20 cellular contexts compared by ENCODE assay signal in genomic region chr16:75997606-75998005, GRCh38.
DNase-seq lines count a peak whose midpoint lies in the region; ATAC-seq and TF ChIP-seq lines count a peak whose summit lies in the region.
"Had no signal": no experiment of that assay in that cellular context is flagged by ENCODE, and none has a peak within 500 bp of the region (broad histone marks: within the 10 kb centered on the region; RNA-seq: fewer than 3 reads in every experiment).

No MANE protein-coding gene starts in this region.

- H3F3A ChIP-seq in GM23248 (ENCODE audit: insufficient read depth): no peaks in the 10 kb centered on the region

- H3K4me2 ChIP-seq in GM23248 (ENCODE audit: unreplicated experiment): no peak overlapping the region
- H3K4me2 ChIP-seq: BLaER1 had no signal

- H3K4me1 ChIP-seq in breast epithelium (no peaks in the 10 kb centered on the region), RWPE2 (ENCODE audit: insufficient read depth, poor library complexity, severe bottlenecking) (peaks cover 17% of the 10 kb centered on the region), GM23248 (ENCODE audit: insufficient read depth) (no peaks in the 10 kb centered on the region)
- H3K4me1 ChIP-seq: BLaER1, Caco-2, HAP-1 had no signal

- no peaks in the 10 kb centered on the region for H3K9me2 ChIP-seq in GM23248 (ENCODE audit: insufficient read depth)

- H3K27ac ChIP-seq in breast epithelium (no peak overlapping the region), RWPE2 (ENCODE audit: poor library complexity, severe bottlenecking) (peak overlapping the region; percentile 93), GM23248 (no peak overlapping the region)
- H3K27ac ChIP-seq: 22Rv1, BLaER1, C4-2B had no signal

- TF ChIP-seq CTCF in MCF 10A (IDR thresholded peaks at IDR 0.05; ENCODE audit: unreplicated experiment): no peak
- TF ChIP-seq CTCF in breast epithelium (IDR thresholded peaks at IDR 0.05): no peak
- TF ChIP-seq CTCF in RWPE2 (IDR thresholded peaks at IDR 0.05; ENCODE audit: poor library complexity, severe bottlenecking): no peak
- no peak for TF ChIP-seq CTCF in epithelial cell of esophagus (IDR thresholded peaks at IDR 0.05; ENCODE audit: insufficient read depth, low read depth, low read length, missing control alignments)

- H3K27ac Mint-ChIP-seq in MCF 10A (ENCODE audit: low read depth, unreplicated experiment): no peak overlapping the region
- H3K27ac Mint-ChIP-seq in stimulated activated naive B cell treated with anti-CD40 and anti-IgM and Interleukin-4, amounts not matched to agents 10 μg/mL and 1 μg/mL and 100 μg/mL, for 72 hours: no peak overlapping the region
- H3K27ac Mint-ChIP-seq: B cell; CD4-positive, CD25-positive, alpha-beta regulatory T cell; CD8-positive, alpha-beta T cell; HFFc6 had no signal

- in situ Hi-C loops in GM23248 (cut with MboI): no loop called here

- no peaks in the 10 kb centered on the region for H3K27me3 Mint-ChIP-seq in MCF 10A (ENCODE audit: insufficient read depth, unreplicated experiment)
- no peaks in the 10 kb centered on the region for H3K27me3 Mint-ChIP-seq in stimulated activated naive B cell treated with anti-CD40 and anti-IgM and Interleukin-4, amounts not matched to agents 10 μg/mL and 1 μg/mL and 100 μg/mL, for 72 hours
- H3K27me3 Mint-ChIP-seq: B cell; CD4-positive, CD25-positive, alpha-beta regulatory T cell had no signal

- ATAC-seq in RWPE2 (ENCODE audit: low read depth) (no peak), GM21737 (IDR thresholded peaks at IDR 0.05; ENCODE audit: unreplicated experiment) (no peak)
- no peak for ATAC-seq in stimulated activated naive B cell treated with anti-CD40 and anti-IgM and Interleukin-4, amounts not matched to agents 10 μg/mL and 1 μg/mL and 100 μg/mL, for 72 hours (replicated peaks)
- ATAC-seq: CD8-positive, alpha-beta T cell had no signal

- CTCF ChIA-PET in MCF 10A (lab: Yijun Ruan, JAX): interaction anchor here (1.2 kb wide), 1 partner anchor 58 kb away, joined by 4 read pairs; no protein-coding TSS in a partner anchor

- H4K20me1 ChIP-seq in GM23248 (ENCODE audit: insufficient read depth): no peaks in the 10 kb centered on the region
- H4K20me1 ChIP-seq: BLaER1 had no signal

- no peak for TF ChIP-seq POLR2A in breast epithelium (IDR thresholded peaks at IDR 0.05)

- H3K27me3 ChIP-seq in breast epithelium (no peaks in the 10 kb centered on the region), RWPE2 (ENCODE audit: insufficient read depth, poor library complexity, severe bottlenecking) (no peaks in the 10 kb centered on the region), GM23248 (replicated peaks; ENCODE audit: insufficient read depth) (no peaks in the 10 kb centered on the region)
- H3K27me3 ChIP-seq: BLaER1 had no signal

- intact Hi-C loops in MCF 10A (cut with micrococcal nuclease) (no loop called here), breast epithelium (cut with DNase I; ENCODE audit: low total_unique reads) (no loop called here)

- POLR2A ChIA-PET in MCF 10A (lab: Yijun Ruan, JAX): no interaction called here

- H3K4me3 Mint-ChIP-seq in MCF 10A (ENCODE audit: unreplicated experiment): no peak overlapping the region
- H3K4me3 Mint-ChIP-seq in stimulated activated naive B cell treated with anti-CD40 and anti-IgM and Interleukin-4, amounts not matched to agents 10 μg/mL and 1 μg/mL and 100 μg/mL, for 72 hours: no peak overlapping the region
- H3K4me3 Mint-ChIP-seq: B cell; CD4-positive, CD25-positive, alpha-beta regulatory T cell; CD8-positive, alpha-beta T cell; HFFc6 had no signal

- no peaks in the 10 kb centered on the region for H3K36me3 Mint-ChIP-seq in MCF 10A (ENCODE audit: insufficient read depth, unreplicated experiment)
- H3K36me3 Mint-ChIP-seq in stimulated activated naive B cell treated with anti-CD40 and anti-IgM and Interleukin-4, amounts not matched to agents 10 μg/mL and 1 μg/mL and 100 μg/mL, for 72 hours: no peaks in the 10 kb centered on the region
- H3K36me3 Mint-ChIP-seq: CD4-positive, CD25-positive, alpha-beta regulatory T cell; CD8-positive, alpha-beta T cell had no signal

- no peak overlapping the region for H3K4me3 ChIP-seq in breast epithelium
- H3K4me3 ChIP-seq in RWPE2 (ENCODE audit: severe bottlenecking): no peak overlapping the region
- H3K4me3 ChIP-seq in epithelial cell of esophagus (ENCODE audit: low read length): no peak overlapping the region
- H3K4me3 ChIP-seq in GM23248: no peak overlapping the region
- H3K4me3 ChIP-seq: BLaER1, HAP-1 had no signal

- peak; percentile 27 for DNase-seq in MCF 10A (ENCODE audit: unreplicated experiment)
- no peak for DNase-seq in breast epithelium (ENCODE audit: low spot score in 2 of 2)
- DNase-seq in RWPE2 (ENCODE audit: low spot score): no peak
- DNase-seq in epithelial cell of esophagus (ENCODE audit: low read depth): peak; percentile 55
- no peak for DNase-seq in GM23248
- DNase-seq in stimulated activated naive B cell treated with anti-CD40 and anti-IgM and Interleukin-4, amounts not matched to agents 10 μg/mL and 1 μg/mL and 100 μg/mL, for 72 hours: no peak
- DNase-seq in putamen (ENCODE audit: low spot score): no peak
- DNase-seq: Caco-2; CD4-positive, CD25-positive, alpha-beta regulatory T cell; CD8-positive, alpha-beta T cell; DMS53; DMS79 treated with DMSO at 0.1 percent for 48 hours; GOT3; HFFc6 had no signal

- no peaks in the 10 kb centered on the region for H3K9me3 Mint-ChIP-seq in MCF 10A (ENCODE audit: unreplicated experiment)
- peaks cover 0 to 4% of the 10 kb centered on the region in 2 donors for H3K9me3 Mint-ChIP-seq in stimulated activated naive B cell treated with anti-CD40 and anti-IgM and Interleukin-4, amounts not matched to agents 10 μg/mL and 1 μg/mL and 100 μg/mL, for 72 hours

- H3K9me3 ChIP-seq in breast epithelium (no peaks in the 10 kb centered on the region), RWPE2 (ENCODE audit: severe bottlenecking) (no peaks in the 10 kb centered on the region), GM23248 (ENCODE audit: low read depth) (no peaks in the 10 kb centered on the region)
- H3K9me3 ChIP-seq: BLaER1, Caco-2, HAP-1 had no signal

- no peak overlapping the region for H2AFZ ChIP-seq in GM23248

- no TSS peak for BruUV-seq in MCF 10A (replicated peaks; lab: Mats Ljungman, UMichigan)

- peaks cover 15% of the 10 kb centered on the region for H3K4me1 Mint-ChIP-seq in MCF 10A (ENCODE audit: insufficient read depth, unreplicated experiment)
- no peaks in the 10 kb centered on the region for H3K4me1 Mint-ChIP-seq in stimulated activated naive B cell treated with anti-CD40 and anti-IgM and Interleukin-4, amounts not matched to agents 10 μg/mL and 1 μg/mL and 100 μg/mL, for 72 hours
- H3K4me1 Mint-ChIP-seq: B cell; CD4-positive, CD25-positive, alpha-beta regulatory T cell had no signal

- H3K36me3 ChIP-seq in breast epithelium (no peaks in the 10 kb centered on the region), RWPE2 (ENCODE audit: low read depth) (no peaks in the 10 kb centered on the region), GM23248 (ENCODE audit: low read depth) (no peaks in the 10 kb centered on the region)
- H3K36me3 ChIP-seq: BLaER1, HAP-1 had no signal

- 57 to 58% methylated on average over 5 to 6 of the region's 6 CpGs for WGBS in GM23248 (ENCODE audit: low coverage in 1 of 2, low lambda C conversion rate in 2 of 2, missing lambda C conversion rate in 2 of 2), 2 experiments

- H3K9ac ChIP-seq in GM23248: no peak overlapping the region
- H3K9ac ChIP-seq: BLaER1 had no signal

- no peaks in the 10 kb centered on the region for H3K79me2 ChIP-seq in GM23248 (ENCODE audit: insufficient read depth)

Comparison
In these comparisons a context has a peak if more than half of its experiments do, and no peak if none do; other contexts are left out.
1. DNase-seq: peak in MCF 10A (single experiment) and epithelial cell of esophagus (single experiment); none in breast epithelium (0 of 2), RWPE2 (single experiment), GM23248 (single experiment), stimulated activated naive B cell treated with anti-CD40 and anti-IgM and Interleukin-4, amounts not matched to agents 10 μg/mL and 1 μg/mL and 100 μg/mL, for 72 hours (single experiment) and putamen (single experiment).